ENCODE assay signal across 13 cellular contexts in genomic region chr11:35675901-35676610, GRCh38. TPM values are rescaled to one million over a fixed set of nuclear protein-coding genes. Genes with fewer than 3 reads are reported as not detected.
DNase-seq lines count a peak whose midpoint lies in the region; ATAC-seq and TF ChIP-seq lines count a peak whose summit lies in the region.
"Had no signal": no experiment of that assay in that cellular context is flagged by ENCODE, and none has a peak within 500 bp of the region (broad histone marks: within the 10 kb centered on the region; RNA-seq: fewer than 3 reads in every experiment).

No MANE protein-coding gene starts in this region.

- intact Hi-C loops in CD8-positive, alpha-beta T cell (cut with DNase I, micrococcal nuclease): no loop called here
- intact Hi-C loops in activated CD8-positive, alpha-beta T cell treated with anti-CD3 and anti-CD28 coated beads for 36 hours (cut with micrococcal nuclease): no loop called here

- H3K27ac ChIP-seq in CD8-positive, alpha-beta T cell (ENCODE audit: low read depth, low read length): no peak overlapping the region

- DNase-seq in CD8-positive, alpha-beta T cell: no peak
- peak; percentile 26 for DNase-seq in NCI-H69 (lab: John Stamatoyannopoulos, UW)
- DNase-seq in inferior parietal cortex (ENCODE audit: extremely low spot score): peak; percentile 70
- no peak for DNase-seq in activated CD8-positive, alpha-beta T cell treated with anti-CD3 and anti-CD28 coated beads for 36 hours
- DNase-seq in HAP-1 (ENCODE audit: low spot score in 2 of 2): no peak
- DNase-seq: KBM-7, NCI-H748 treated with DMSO at 0.1 percent for 48 hours, trophoblast cell had no signal

- H3K4me1 ChIP-seq in CD8-positive, alpha-beta T cell (ENCODE audit: insufficient read depth, low read length): peaks cover 4% of the 10 kb centered on the region
- H3K4me1 ChIP-seq in HAP-1: no peaks in the 10 kb centered on the region

- CTCF ChIA-PET in CD8-positive, alpha-beta T cell (lab: Charles Lee): no interaction called here
- CTCF ChIA-PET in activated CD8-positive, alpha-beta T cell treated with anti-CD3 and anti-CD28 coated beads for 36 hours (lab: Charles Lee): interaction anchor here (0.7 kb wide), 1 partner anchor 59 kb away, joined by 3 read pairs; no protein-coding TSS in a partner anchor

- TF ChIP-seq CTCF in CD8-positive, alpha-beta T cell (IDR thresholded peaks at IDR 0.05): no peak
- TF ChIP-seq CTCF in activated CD8-positive, alpha-beta T cell treated with anti-CD3 and anti-CD28 coated beads for 36 hours (IDR thresholded peaks at IDR 0.05): no peak

- H3K27me3 Mint-ChIP-seq in CD8-positive, alpha-beta T cell (ENCODE audit: low read depth): no peaks in the 10 kb centered on the region
- H3K27me3 Mint-ChIP-seq in activated CD8-positive, alpha-beta T cell treated with anti-CD3 and anti-CD28 coated beads for 36 hours: no peaks in the 10 kb centered on the region
- H3K27me3 Mint-ChIP-seq: dendritic cell treated with granulocyte-macrophage colony-stimulating factor and Interleukin-4, amounts not matched to agents 40 ng/mL and 50 ng/mL, for 4 days had no signal

- H3K27me3 ChIP-seq in CD8-positive, alpha-beta T cell (ENCODE audit: insufficient read depth, low read length): no peaks in the 10 kb centered on the region
- H3K27me3 ChIP-seq in HAP-1 (ENCODE audit: low read depth): no peaks in the 10 kb centered on the region

- no peak for ATAC-seq in CD8-positive, alpha-beta T cell
- ATAC-seq in GM21447 (IDR thresholded peaks at IDR 0.05; ENCODE audit: unreplicated experiment): peak; percentile 52
- ATAC-seq in HG02938 (IDR thresholded peaks at IDR 0.05; ENCODE audit: unreplicated experiment): no peak
- no peak for ATAC-seq in activated CD8-positive, alpha-beta T cell treated with anti-CD3 and anti-CD28 coated beads for 36 hours
- ATAC-seq in HG03045 (IDR thresholded peaks at IDR 0.05; ENCODE audit: unreplicated experiment): no peak

- peak overlapping the region; percentile 27 for H3K27ac Mint-ChIP-seq in CD8-positive, alpha-beta T cell
- H3K27ac Mint-ChIP-seq in activated CD8-positive, alpha-beta T cell treated with anti-CD3 and anti-CD28 coated beads for 36 hours: no peak overlapping the region
- H3K27ac Mint-ChIP-seq: dendritic cell treated with granulocyte-macrophage colony-stimulating factor and Interleukin-4, amounts not matched to agents 40 ng/mL and 50 ng/mL, for 4 days; T-helper 1 cell treated with Interleukin-12 subunit alpha and Interleukin-12 subunit beta and Interleukin-4 antibody, amounts not matched to agents 30 μg/mL and 1 μg/mL, for 36 hours had no signal

- no peaks in the 10 kb centered on the region for H3K9me3 ChIP-seq in CD8-positive, alpha-beta T cell (ENCODE audit: low read length)
- H3K9me3 ChIP-seq in HAP-1: no peaks in the 10 kb centered on the region

- peaks cover 84% of the 10 kb centered on the region for H3K4me1 Mint-ChIP-seq in CD8-positive, alpha-beta T cell (ENCODE audit: low read depth)
- H3K4me1 Mint-ChIP-seq in activated CD8-positive, alpha-beta T cell treated with anti-CD3 and anti-CD28 coated beads for 36 hours (ENCODE audit: low read depth): peaks cover 66% of the 10 kb centered on the region

- H3K36me3 ChIP-seq in CD8-positive, alpha-beta T cell (ENCODE audit: insufficient read depth, low read length): no peaks in the 10 kb centered on the region
- no peaks in the 10 kb centered on the region for H3K36me3 ChIP-seq in HAP-1 (replicated peaks)

- H3K4me3 Mint-ChIP-seq in CD8-positive, alpha-beta T cell: no peak overlapping the region
- no peak overlapping the region for H3K4me3 Mint-ChIP-seq in activated CD8-positive, alpha-beta T cell treated with anti-CD3 and anti-CD28 coated beads for 36 hours
- H3K4me3 Mint-ChIP-seq: dendritic cell treated with granulocyte-macrophage colony-stimulating factor and Interleukin-4, amounts not matched to agents 40 ng/mL and 50 ng/mL, for 4 days; T-helper 1 cell treated with Interleukin-12 subunit alpha and Interleukin-12 subunit beta and Interleukin-4 antibody, amounts not matched to agents 30 μg/mL and 1 μg/mL, for 36 hours had no signal

- H3K9me3 Mint-ChIP-seq in CD8-positive, alpha-beta T cell: no peaks in the 10 kb centered on the region
- H3K9me3 Mint-ChIP-seq in activated CD8-positive, alpha-beta T cell treated with anti-CD3 and anti-CD28 coated beads for 36 hours: no peaks in the 10 kb centered on the region
- H3K9me3 Mint-ChIP-seq: dendritic cell treated with granulocyte-macrophage colony-stimulating factor and Interleukin-4, amounts not matched to agents 40 ng/mL and 50 ng/mL, for 4 days; T-helper 1 cell treated with Interleukin-12 subunit alpha and Interleukin-12 subunit beta and Interleukin-4 antibody, amounts not matched to agents 30 μg/mL and 1 μg/mL, for 36 hours had no signal

- POLR2A ChIA-PET in CD8-positive, alpha-beta T cell (lab: Charles Lee): no interaction called here
- POLR2A ChIA-PET in activated CD8-positive, alpha-beta T cell treated with anti-CD3 and anti-CD28 coated beads for 36 hours (lab: Charles Lee): no interaction called here

- H3K4me3 ChIP-seq in CD8-positive, alpha-beta T cell (ENCODE audit: low read depth, low read length): no peak overlapping the region
- no peak overlapping the region for H3K4me3 ChIP-seq in HAP-1

- H3K36me3 Mint-ChIP-seq in CD8-positive, alpha-beta T cell: peaks cover 11% of the 10 kb centered on the region
- peaks cover 10% of the 10 kb centered on the region for H3K36me3 Mint-ChIP-seq in activated CD8-positive, alpha-beta T cell treated with anti-CD3 and anti-CD28 coated beads for 36 hours (ENCODE audit: low read depth)

- in situ Hi-C loops in HAP-1 (cut with MboI; ENCODE audit: low sequenced_read_pairs): no loop called here

RNA-seq across cellular contexts. Expression of gene TRIM44, which starts 13.5 kb away (rescaled TPM):
- 10 to 100 TPM; 25.7 to 29.5 TPM for total RNA-seq in CD8-positive, alpha-beta T cell
- total RNA-seq in activated CD8-positive, alpha-beta T cell treated with anti-CD3 and anti-CD28 coated beads for 36 hours: 10 to 100 TPM; 37.4 to 40.1 TPM

RNA-seq across cellular contexts. Expression of gene FJX1, which starts 57.8 kb away (rescaled TPM):
- total RNA-seq in CD8-positive, alpha-beta T cell: not detected
- 1 to 10 TPM; 1.4 to 2.1 TPM for total RNA-seq in activated CD8-positive, alpha-beta T cell treated with anti-CD3 and anti-CD28 coated beads for 36 hours

Comparison
In these comparisons a context has a peak if more than half of its experiments do, and no peak if none do; other contexts are left out.
1. DNase-seq: peak in NCI-H69 (single experiment) and inferior parietal cortex (single experiment); none in CD8-positive, alpha-beta T cell (0 of 7), activated CD8-positive, alpha-beta T cell treated with anti-CD3 and anti-CD28 coated beads for 36 hours (single experiment) and HAP-1 (0 of 2).